27 cellular contexts compared by ENCODE assay signal in the genomic region with DNA sequence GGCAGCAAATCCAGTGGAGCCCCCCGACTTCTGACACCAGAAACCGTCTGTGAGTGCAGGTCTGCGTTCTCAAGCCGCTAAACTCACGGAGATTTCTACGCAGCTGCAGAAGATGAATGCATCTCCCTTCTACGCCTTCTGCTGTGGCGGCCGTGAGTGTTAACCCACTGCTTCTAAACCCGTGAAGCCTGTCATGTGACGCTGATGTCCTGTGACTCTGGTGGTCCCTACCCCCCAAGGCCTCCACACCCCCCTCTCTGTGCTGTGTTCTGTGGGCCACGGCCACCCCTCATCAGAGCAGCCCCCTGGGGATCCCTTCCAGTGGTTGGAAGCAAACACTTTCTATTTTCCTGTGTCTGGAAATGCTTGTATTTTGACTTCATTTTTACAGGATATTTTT.
"Had no signal": no experiment of that assay in that cellular context is flagged by ENCODE, and none has a peak within 500 bp of the region (broad histone marks: within the 10 kb centered on the region; RNA-seq: fewer than 3 reads in every experiment).

No MANE protein-coding gene starts in this region.

- H3K36me3 Mint-ChIP-seq: activated naive CD8-positive, alpha-beta T cell; naive thymus-derived CD4-positive, alpha-beta T cell had no signal

- H3K9me3 Mint-ChIP-seq: central memory CD8-positive, alpha-beta T cell; neural crest cell had no signal

- H3K4me3 ChIP-seq: adrenal gland, ascending aorta, esophagus muscularis mucosa, lower lobe of right lung had no signal

- H3K9me3 ChIP-seq: adrenal gland, ascending aorta, esophagus muscularis mucosa, lower lobe of right lung, tibial artery had no signal

- H3K27ac ChIP-seq: adrenal gland, ascending aorta, brain microvascular endothelial cell, esophagus muscularis mucosa, lower lobe of right lung, WERI-Rb-1 had no signal

- DNase-seq: activated CD4-positive, alpha-beta T cell treated with anti-CD3 and anti-CD28 coated beads, Interleukin-2, amount 50 U/mL, for 1 hour; activated CD4-positive, CD25-positive, alpha-beta regulatory T cell treated with anti-CD3 and anti-CD28 coated beads, Interleukin-2, amount 50 U/mL, for 72 hours; activated CD8-positive, alpha-beta T cell treated with anti-CD3 and anti-CD28 coated beads, Interleukin-2, amount 10 ng/mL, durations not matched to agents 7 days and 5 days; activated gamma-delta T cell treated with Interleukin-2 at 50 U/mL for 16 hours; adrenal gland; brain microvascular endothelial cell; effector memory CD4-positive, alpha-beta T cell; glutamatergic neuron; hippocampal formation; left colon; lower lobe of right lung; naive thymus-derived CD4-positive, alpha-beta T cell; stimulated activated CD4-positive, alpha-beta T cell treated with anti-CD3 and anti-CD28 coated beads, Interleukin-4, amount 100 ng/mL, for 24 hours; stimulated activated naive CD4-positive, alpha-beta T cell treated with Interleukin-2 at 50 U/mL for 16 hours; substantia nigra; WERI-Rb-1 had no signal

- H3K36me3 ChIP-seq: adrenal gland, ascending aorta, brain microvascular endothelial cell, esophagus muscularis mucosa, lower lobe of right lung, tibial artery, WERI-Rb-1 had no signal

- H3K27me3 Mint-ChIP-seq: activated naive CD8-positive, alpha-beta T cell had no signal

- H3K4me1 ChIP-seq: lower lobe of right lung had no signal

- H3K27me3 ChIP-seq: adrenal gland, ascending aorta, brain microvascular endothelial cell, esophagus muscularis mucosa, tibial artery had no signal

- H3K4me3 Mint-ChIP-seq: activated CD8-positive, alpha-beta T cell treated with anti-CD3 and anti-CD28 coated beads, Interleukin-2, amount 10 ng/mL, durations not matched to agents 7 days and 5 days; activated naive CD8-positive, alpha-beta T cell; central memory CD8-positive, alpha-beta T cell; neural crest cell had no signal

- H3K27ac Mint-ChIP-seq: activated CD8-positive, alpha-beta T cell treated with anti-CD3 and anti-CD28 coated beads, Interleukin-2, amount 10 ng/mL, durations not matched to agents 7 days and 5 days; activated naive CD8-positive, alpha-beta T cell had no signal

- FAIRE-seq: colon, endothelial cell of umbilical vein, frontal cortex, islet of Langerhans, TTC549 had no signal
